In the genomic region with DNA sequence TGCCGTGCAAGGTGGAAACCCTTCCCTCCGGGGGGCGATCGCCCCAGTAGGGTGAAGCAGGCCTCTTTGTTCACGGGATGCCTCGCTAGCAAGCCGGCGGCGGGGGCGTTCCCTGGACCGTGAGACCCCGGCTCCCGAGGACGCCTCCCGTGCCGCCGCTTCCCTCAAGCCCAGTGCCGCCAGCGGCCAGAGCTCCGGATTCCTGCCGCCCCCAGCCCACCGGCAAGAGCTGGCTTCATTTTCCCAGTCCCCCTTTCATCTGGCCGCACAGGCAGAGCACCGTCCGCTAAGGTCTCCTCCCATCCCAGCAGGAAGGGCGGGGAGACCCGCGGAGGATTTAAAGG, we compare ENCODE assay signal across 8 cellular contexts. TPM values are rescaled to one million over a fixed set of nuclear protein-coding genes. Genes with fewer than 3 reads are reported as not detected.
DNase-seq lines count a peak whose midpoint lies in the region; ATAC-seq, FAIRE-seq and TF ChIP-seq lines count a peak whose summit lies in the region.

No MANE protein-coding gene starts in this region.

- TF ChIP-seq CTCF in GM12875 (IDR thresholded peaks at IDR 0.05; ENCODE audit: borderline replicate concordance, insufficient read depth, low read depth, low read length) (peak; percentile 21; the same call in 1 of the 2 replicates), MCF 10A (IDR thresholded peaks at IDR 0.05; ENCODE audit: unreplicated experiment) (peak; percentile 26), lower lobe of right lung (IDR thresholded peaks at IDR 0.05) (no peak)

- CTCF ChIA-PET in MCF 10A (lab: Yijun Ruan, JAX), result interaction anchor here (0.6 to 14.1 kb wide), 12 partner anchors 8 to 976 kb away, joined by 3 to 198 read pairs (median 4); no protein-coding TSS in a partner anchor

- peaks cover 67% of the 10 kb centered on the region for H3K4me1 Mint-ChIP-seq in T-helper 1 cell treated with Interleukin-12 subunit alpha and Interleukin-12 subunit beta and Interleukin-4 antibody, amounts not matched to agents 30 μg/mL and 1 μg/mL, for 36 hours (ENCODE audit: low read depth)
- H3K4me1 Mint-ChIP-seq in MCF 10A (ENCODE audit: insufficient read depth, unreplicated experiment), result peaks cover 67% of the 10 kb centered on the region

- H3K27ac Mint-ChIP-seq in T-helper 1 cell treated with Interleukin-12 subunit alpha and Interleukin-12 subunit beta and Interleukin-4 antibody, amounts not matched to agents 30 μg/mL and 1 μg/mL, for 36 hours, result peak overlapping the region; percentile 55
- H3K27ac Mint-ChIP-seq in MCF 10A (ENCODE audit: low read depth, unreplicated experiment), result no peak overlapping the region

- H3K27me3 ChIP-seq in lower lobe of right lung (ENCODE audit: low read depth), result no peaks in the 10 kb centered on the region
- no peaks in the 10 kb centered on the region for H3K27me3 ChIP-seq in stomach smooth muscle (ENCODE audit: control insufficient read depth in 1 of 2, insufficient read depth in 2 of 2, low read length in 2 of 2)

- DNase-seq in MCF 10A (ENCODE audit: unreplicated experiment) (no peak), lower lobe of right lung (peak; percentile 70), urothelium cell line (ENCODE audit: low spot score) (no peak), GM19239 (ENCODE audit: insufficient read length, low spot score) (no peak)

- H3K9me3 Mint-ChIP-seq in T-helper 1 cell treated with Interleukin-12 subunit alpha and Interleukin-12 subunit beta and Interleukin-4 antibody, amounts not matched to agents 30 μg/mL and 1 μg/mL, for 36 hours, result no peaks in the 10 kb centered on the region
- H3K9me3 Mint-ChIP-seq in MCF 10A (ENCODE audit: unreplicated experiment), result no peaks in the 10 kb centered on the region

- no peaks in the 10 kb centered on the region for H3K9me3 ChIP-seq in lower lobe of right lung
- no peaks in the 10 kb centered on the region for H3K9me3 ChIP-seq in stomach smooth muscle (ENCODE audit: control insufficient read depth in 2 of 2, low read length in 2 of 2)

- peaks cover under 1% of the 10 kb centered on the region for H3K36me3 Mint-ChIP-seq in T-helper 1 cell treated with Interleukin-12 subunit alpha and Interleukin-12 subunit beta and Interleukin-4 antibody, amounts not matched to agents 30 μg/mL and 1 μg/mL, for 36 hours (ENCODE audit: low read depth)
- no peaks in the 10 kb centered on the region for H3K36me3 Mint-ChIP-seq in MCF 10A (ENCODE audit: insufficient read depth, unreplicated experiment)

- H3K27ac ChIP-seq in lower lobe of right lung, result peak overlapping the region; percentile 87
- peak overlapping the region; percentile 76 for H3K27ac ChIP-seq in stomach smooth muscle (ENCODE audit: low read length)

- H3K36me3 ChIP-seq in lower lobe of right lung (no peaks in the 10 kb centered on the region), stomach smooth muscle (ENCODE audit: control insufficient read depth in 2 of 2, insufficient read depth in 2 of 2, low read length in 2 of 2) (no peaks in the 10 kb centered on the region)

- H3K4me1 ChIP-seq in lower lobe of right lung (peaks cover 55% of the 10 kb centered on the region), stomach smooth muscle (ENCODE audit: control insufficient read depth, insufficient read depth, low read length) (peaks cover 23% of the 10 kb centered on the region)

- ATAC-seq in HG02678 (IDR thresholded peaks at IDR 0.05; ENCODE audit: unreplicated experiment) (peak; percentile 10), lower lobe of right lung (no peak)

- H3K9ac ChIP-seq in stomach smooth muscle (ENCODE audit: low read length in 2 of 2), result peak overlapping the region; percentile 74 to 75

- peak overlapping the region; percentile 77 for H3K4me3 Mint-ChIP-seq in T-helper 1 cell treated with Interleukin-12 subunit alpha and Interleukin-12 subunit beta and Interleukin-4 antibody, amounts not matched to agents 30 μg/mL and 1 μg/mL, for 36 hours
- peak overlapping the region; percentile 65 for H3K4me3 Mint-ChIP-seq in MCF 10A (ENCODE audit: unreplicated experiment)

- H3K4me3 ChIP-seq in GM12875 (ENCODE audit: low read depth, low read length) (peak overlapping the region; percentile 88), lower lobe of right lung (peak overlapping the region; percentile 72), stomach smooth muscle (ENCODE audit: low read length in 2 of 2) (peak overlapping the region; percentile 77 to 82)

- POLR2A ChIA-PET in MCF 10A (lab: Yijun Ruan, JAX), result interaction anchor here (0.6 to 38.3 kb wide), 12 partner anchors 7 to 1239 kb away, joined by 3 to 1402 read pairs (median 14); a partner anchor contains a TSS

- intact Hi-C loops in MCF 10A (cut with micrococcal nuclease), result loop anchor here (1.0 kb wide), 1 partner anchor 14 kb away; no protein-coding TSS in a partner anchor
- intact Hi-C loops in lower lobe of right lung (cut with DNase I), result no loop called here

- BruUV-seq in MCF 10A (replicated peaks; lab: Mats Ljungman, UMichigan), result TSS peak; percentile 59

- peaks cover 37% of the 10 kb centered on the region for H3K27me3 Mint-ChIP-seq in T-helper 1 cell treated with Interleukin-12 subunit alpha and Interleukin-12 subunit beta and Interleukin-4 antibody, amounts not matched to agents 30 μg/mL and 1 μg/mL, for 36 hours (ENCODE audit: low read depth)
- no peaks in the 10 kb centered on the region for H3K27me3 Mint-ChIP-seq in MCF 10A (ENCODE audit: insufficient read depth, unreplicated experiment)

- FAIRE-seq in urothelium cell line (lab: Jason Lieb, UNC), result no peak
- FAIRE-seq in GM19239 (lab: Jason Lieb, UNC), result no peak

RNA-seq across cellular contexts. Expression of a gene that starts 16.3 kb away (rescaled TPM):
- 47.5 and 49.5 TPM in 2 replicates for total RNA-seq in MCF 10A (2022)
- total RNA-seq in lower lobe of right lung, result 33.2 TPM
